Comparison of ENCODE assay signal across 1 cellular context in the genomic region with DNA sequence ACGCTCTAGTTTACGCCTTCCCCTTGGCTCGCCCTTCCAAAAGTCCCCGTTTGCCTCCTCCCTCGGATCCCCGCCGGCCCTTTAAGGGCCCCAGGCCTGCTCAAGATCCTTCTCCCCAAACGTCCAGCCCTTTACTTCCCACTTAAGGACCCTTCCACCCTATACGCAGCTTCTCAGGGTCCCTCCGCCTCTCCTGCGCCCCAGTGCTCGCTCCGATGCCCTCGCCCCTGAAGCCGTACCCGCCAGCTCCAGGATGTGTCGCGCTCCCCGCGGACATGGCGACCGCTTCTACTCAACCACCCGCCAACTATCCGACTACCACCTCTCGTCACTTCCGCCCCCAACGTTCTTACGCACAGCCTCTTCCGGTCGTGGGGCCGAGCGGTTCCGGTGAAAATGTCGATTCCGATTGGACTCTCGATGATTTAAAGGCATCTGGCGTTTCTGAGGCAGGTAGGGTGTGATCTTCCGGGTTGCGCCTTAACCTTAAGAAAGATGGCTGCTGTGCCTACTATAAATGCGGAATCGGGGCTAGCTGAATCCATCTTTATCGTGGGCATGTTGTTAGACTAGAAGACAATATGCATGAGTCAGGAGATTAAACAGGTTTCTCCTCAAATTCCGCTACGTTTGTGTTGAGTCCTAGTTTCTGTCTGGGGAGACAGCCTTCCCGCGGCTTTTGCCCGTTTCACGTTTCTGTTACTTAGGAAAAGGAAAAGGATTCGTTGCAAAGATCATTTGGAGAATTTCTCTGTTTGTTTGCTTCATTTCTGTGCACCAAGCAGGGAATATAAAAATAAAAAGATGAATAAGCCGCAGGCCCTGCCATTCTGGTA.
A peak's percentile ranks its signal among the peaks of the same experiment; 100 is the strongest.
TF ChIP-seq lines count a peak whose summit lies in the region.

A gene (minus strand): TSS at position 317 of the 836 bp plus-strand sequence. CDS start 40 bp downstream, at position 277.

TF ChIP-seq in GM12878, 131 proteins besides CTCF, POLR2A, EP300 and RAD21 (continued from another document and continues in another):
- TF ChIP-seq, protein P1, sequence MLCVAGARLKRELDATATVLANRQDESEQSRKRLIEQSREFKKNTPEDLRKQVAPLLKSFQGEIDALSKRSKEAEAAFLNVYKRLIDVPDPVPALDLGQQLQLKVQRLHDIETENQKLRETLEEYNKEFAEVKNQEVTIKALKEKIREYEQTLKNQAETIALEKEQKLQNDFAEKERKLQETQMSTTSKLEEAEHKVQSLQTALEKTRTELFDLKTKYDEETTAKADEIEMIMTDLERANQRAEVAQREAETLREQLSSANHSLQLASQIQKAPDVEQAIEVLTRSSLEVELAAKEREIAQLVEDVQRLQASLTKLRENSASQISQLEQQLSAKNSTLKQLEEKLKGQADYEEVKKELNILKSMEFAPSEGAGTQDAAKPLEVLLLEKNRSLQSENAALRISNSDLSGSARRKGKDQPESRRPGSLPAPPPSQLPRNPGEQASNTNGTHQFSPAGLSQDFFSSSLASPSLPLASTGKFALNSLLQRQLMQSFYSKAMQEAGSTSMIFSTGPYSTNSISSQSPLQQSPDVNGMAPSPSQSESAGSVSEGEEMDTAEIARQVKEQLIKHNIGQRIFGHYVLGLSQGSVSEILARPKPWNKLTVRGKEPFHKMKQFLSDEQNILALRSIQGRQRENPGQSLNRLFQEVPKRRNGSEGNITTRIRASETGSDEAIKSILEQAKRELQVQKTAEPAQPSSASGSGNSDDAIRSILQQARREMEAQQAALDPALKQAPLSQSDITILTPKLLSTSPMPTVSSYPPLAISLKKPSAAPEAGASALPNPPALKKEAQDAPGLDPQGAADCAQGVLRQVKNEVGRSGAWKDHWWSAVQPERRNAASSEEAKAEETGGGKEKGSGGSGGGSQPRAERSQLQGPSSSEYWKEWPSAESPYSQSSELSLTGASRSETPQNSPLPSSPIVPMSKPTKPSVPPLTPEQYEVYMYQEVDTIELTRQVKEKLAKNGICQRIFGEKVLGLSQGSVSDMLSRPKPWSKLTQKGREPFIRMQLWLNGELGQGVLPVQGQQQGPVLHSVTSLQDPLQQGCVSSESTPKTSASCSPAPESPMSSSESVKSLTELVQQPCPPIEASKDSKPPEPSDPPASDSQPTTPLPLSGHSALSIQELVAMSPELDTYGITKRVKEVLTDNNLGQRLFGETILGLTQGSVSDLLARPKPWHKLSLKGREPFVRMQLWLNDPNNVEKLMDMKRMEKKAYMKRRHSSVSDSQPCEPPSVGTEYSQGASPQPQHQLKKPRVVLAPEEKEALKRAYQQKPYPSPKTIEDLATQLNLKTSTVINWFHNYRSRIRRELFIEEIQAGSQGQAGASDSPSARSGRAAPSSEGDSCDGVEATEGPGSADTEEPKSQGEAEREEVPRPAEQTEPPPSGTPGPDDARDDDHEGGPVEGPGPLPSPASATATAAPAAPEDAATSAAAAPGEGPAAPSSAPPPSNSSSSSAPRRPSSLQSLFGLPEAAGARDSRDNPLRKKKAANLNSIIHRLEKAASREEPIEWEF (IDR thresholded peaks at IDR 0.05; ENCODE audit: insufficient replicate concordance, low read depth, low read length) = peak; percentile 34
- TF ChIP-seq, protein P2, sequence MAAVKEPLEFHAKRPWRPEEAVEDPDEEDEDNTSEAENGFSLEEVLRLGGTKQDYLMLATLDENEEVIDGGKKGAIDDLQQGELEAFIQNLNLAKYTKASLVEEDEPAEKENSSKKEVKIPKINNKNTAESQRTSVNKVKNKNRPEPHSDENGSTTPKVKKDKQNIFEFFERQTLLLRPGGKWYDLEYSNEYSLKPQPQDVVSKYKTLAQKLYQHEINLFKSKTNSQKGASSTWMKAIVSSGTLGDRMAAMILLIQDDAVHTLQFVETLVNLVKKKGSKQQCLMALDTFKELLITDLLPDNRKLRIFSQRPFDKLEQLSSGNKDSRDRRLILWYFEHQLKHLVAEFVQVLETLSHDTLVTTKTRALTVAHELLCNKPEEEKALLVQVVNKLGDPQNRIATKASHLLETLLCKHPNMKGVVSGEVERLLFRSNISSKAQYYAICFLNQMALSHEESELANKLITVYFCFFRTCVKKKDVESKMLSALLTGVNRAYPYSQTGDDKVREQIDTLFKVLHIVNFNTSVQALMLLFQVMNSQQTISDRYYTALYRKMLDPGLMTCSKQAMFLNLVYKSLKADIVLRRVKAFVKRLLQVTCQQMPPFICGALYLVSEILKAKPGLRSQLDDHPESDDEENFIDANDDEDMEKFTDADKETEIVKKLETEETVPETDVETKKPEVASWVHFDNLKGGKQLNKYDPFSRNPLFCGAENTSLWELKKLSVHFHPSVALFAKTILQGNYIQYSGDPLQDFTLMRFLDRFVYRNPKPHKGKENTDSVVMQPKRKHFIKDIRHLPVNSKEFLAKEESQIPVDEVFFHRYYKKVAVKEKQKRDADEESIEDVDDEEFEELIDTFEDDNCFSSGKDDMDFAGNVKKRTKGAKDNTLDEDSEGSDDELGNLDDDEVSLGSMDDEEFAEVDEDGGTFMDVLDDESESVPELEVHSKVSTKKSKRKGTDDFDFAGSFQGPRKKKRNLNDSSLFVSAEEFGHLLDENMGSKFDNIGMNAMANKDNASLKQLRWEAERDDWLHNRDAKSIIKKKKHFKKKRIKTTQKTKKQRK (IDR thresholded peaks at IDR 0.05; ENCODE audit: low read depth, low read length) = peak; percentile 70
- TF ChIP-seq SIX5 (IDR thresholded peaks at IDR 0.05; ENCODE audit: low read depth, low read length, severe bottlenecking) = peak; percentile 71
- TF ChIP-seq SP1 (IDR thresholded peaks at IDR 0.05; ENCODE audit: low read depth, low read length) = peak; percentile 56
- no peak; the same call in 1 of the 2 replicates for TF ChIP-seq ASH2L (IDR thresholded peaks at IDR 0.05; ENCODE audit: borderline replicate concordance, low read depth)
- TF ChIP-seq PML (IDR thresholded peaks at IDR 0.05; ENCODE audit: low read length) = peak; percentile 96
- TF ChIP-seq, protein P3, sequence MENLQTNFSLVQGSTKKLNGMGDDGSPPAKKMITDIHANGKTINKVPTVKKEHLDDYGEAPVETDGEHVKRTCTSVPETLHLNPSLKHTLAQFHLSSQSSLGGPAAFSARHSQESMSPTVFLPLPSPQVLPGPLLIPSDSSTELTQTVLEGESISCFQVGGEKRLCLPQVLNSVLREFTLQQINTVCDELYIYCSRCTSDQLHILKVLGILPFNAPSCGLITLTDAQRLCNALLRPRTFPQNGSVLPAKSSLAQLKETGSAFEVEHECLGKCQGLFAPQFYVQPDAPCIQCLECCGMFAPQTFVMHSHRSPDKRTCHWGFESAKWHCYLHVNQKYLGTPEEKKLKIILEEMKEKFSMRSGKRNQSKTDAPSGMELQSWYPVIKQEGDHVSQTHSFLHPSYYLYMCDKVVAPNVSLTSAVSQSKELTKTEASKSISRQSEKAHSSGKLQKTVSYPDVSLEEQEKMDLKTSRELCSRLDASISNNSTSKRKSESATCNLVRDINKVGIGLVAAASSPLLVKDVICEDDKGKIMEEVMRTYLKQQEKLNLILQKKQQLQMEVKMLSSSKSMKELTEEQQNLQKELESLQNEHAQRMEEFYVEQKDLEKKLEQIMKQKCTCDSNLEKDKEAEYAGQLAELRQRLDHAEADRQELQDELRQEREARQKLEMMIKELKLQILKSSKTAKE (IDR thresholded peaks at IDR 0.05; ENCODE audit: low read depth, poor library complexity, severe bottlenecking) = peak; percentile 41
- TF ChIP-seq BACH1 (IDR thresholded peaks at IDR 0.05; ENCODE audit: borderline replicate concordance) = peak; percentile 78
- 0 out of 4 replicates have a peak, but pooled peaks of 1 of the 2 experiments have one; percentile 36 for TF ChIP-seq SRF (IDR thresholded peaks at IDR 0.05; ENCODE audit: low read depth in 2 of 2, low read length in 2 of 2)
- TF ChIP-seq, protein P4, sequence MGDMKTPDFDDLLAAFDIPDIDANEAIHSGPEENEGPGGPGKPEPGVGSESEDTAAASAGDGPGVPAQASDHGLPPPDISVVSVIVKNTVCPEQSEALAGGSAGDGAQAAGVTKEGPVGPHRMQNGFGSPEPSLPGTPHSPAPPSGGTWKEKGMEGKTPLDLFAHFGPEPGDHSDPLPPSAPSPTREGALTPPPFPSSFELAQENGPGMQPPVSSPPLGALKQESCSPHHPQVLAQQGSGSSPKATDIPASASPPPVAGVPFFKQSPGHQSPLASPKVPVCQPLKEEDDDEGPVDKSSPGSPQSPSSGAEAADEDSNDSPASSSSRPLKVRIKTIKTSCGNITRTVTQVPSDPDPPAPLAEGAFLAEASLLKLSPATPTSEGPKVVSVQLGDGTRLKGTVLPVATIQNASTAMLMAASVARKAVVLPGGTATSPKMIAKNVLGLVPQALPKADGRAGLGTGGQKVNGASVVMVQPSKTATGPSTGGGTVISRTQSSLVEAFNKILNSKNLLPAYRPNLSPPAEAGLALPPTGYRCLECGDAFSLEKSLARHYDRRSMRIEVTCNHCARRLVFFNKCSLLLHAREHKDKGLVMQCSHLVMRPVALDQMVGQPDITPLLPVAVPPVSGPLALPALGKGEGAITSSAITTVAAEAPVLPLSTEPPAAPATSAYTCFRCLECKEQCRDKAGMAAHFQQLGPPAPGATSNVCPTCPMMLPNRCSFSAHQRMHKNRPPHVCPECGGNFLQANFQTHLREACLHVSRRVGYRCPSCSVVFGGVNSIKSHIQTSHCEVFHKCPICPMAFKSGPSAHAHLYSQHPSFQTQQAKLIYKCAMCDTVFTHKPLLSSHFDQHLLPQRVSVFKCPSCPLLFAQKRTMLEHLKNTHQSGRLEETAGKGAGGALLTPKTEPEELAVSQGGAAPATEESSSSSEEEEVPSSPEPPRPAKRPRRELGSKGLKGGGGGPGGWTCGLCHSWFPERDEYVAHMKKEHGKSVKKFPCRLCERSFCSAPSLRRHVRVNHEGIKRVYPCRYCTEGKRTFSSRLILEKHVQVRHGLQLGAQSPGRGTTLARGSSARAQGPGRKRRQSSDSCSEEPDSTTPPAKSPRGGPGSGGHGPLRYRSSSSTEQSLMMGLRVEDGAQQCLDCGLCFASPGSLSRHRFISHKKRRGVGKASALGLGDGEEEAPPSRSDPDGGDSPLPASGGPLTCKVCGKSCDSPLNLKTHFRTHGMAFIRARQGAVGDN (IDR thresholded peaks at IDR 0.05) = peak; percentile 41
- TF ChIP-seq ZNF384 (IDR thresholded peaks at IDR 0.05; ENCODE audit: borderline replicate concordance, low read depth, low read length) = no peak
- peak; percentile 64; the same call in 2 of the 3 replicates for TF ChIP-seq POU2F2 (IDR thresholded peaks at IDR 0.05; ENCODE audit: borderline replicate concordance, low read depth, low read length)
- TF ChIP-seq IKZF2 (IDR thresholded peaks at IDR 0.05) = no peak
- TF ChIP-seq, protein P5, sequence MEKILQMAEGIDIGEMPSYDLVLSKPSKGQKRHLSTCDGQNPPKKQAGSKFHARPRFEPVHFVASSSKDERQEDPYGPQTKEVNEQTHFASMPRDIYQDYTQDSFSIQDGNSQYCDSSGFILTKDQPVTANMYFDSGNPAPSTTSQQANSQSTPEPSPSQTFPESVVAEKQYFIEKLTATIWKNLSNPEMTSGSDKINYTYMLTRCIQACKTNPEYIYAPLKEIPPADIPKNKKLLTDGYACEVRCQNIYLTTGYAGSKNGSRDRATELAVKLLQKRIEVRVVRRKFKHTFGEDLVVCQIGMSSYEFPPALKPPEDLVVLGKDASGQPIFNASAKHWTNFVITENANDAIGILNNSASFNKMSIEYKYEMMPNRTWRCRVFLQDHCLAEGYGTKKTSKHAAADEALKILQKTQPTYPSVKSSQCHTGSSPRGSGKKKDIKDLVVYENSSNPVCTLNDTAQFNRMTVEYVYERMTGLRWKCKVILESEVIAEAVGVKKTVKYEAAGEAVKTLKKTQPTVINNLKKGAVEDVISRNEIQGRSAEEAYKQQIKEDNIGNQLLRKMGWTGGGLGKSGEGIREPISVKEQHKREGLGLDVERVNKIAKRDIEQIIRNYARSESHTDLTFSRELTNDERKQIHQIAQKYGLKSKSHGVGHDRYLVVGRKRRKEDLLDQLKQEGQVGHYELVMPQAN (conservative IDR thresholded peaks at IDR 0.05) = peak; percentile 80
- peak; percentile 55; the same call in 1 of the 2 replicates for TF ChIP-seq CBFB (IDR thresholded peaks at IDR 0.05; ENCODE audit: low read depth)
- no peak for TF ChIP-seq ZNF24 (IDR thresholded peaks at IDR 0.05)
- no peak for TF ChIP-seq BMI1 (IDR thresholded peaks at IDR 0.05; ENCODE audit: borderline replicate concordance)
- TF ChIP-seq, protein P6, sequence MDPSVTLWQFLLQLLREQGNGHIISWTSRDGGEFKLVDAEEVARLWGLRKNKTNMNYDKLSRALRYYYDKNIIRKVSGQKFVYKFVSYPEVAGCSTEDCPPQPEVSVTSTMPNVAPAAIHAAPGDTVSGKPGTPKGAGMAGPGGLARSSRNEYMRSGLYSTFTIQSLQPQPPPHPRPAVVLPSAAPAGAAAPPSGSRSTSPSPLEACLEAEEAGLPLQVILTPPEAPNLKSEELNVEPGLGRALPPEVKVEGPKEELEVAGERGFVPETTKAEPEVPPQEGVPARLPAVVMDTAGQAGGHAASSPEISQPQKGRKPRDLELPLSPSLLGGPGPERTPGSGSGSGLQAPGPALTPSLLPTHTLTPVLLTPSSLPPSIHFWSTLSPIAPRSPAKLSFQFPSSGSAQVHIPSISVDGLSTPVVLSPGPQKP (IDR thresholded peaks at IDR 0.05; ENCODE audit: low read depth, low read length) = peak; percentile 76
- peak; percentile 94 for TF ChIP-seq CREB1 (IDR thresholded peaks at IDR 0.05; ENCODE audit: low read depth)
- TF ChIP-seq SIN3A (IDR thresholded peaks at IDR 0.05; ENCODE audit: low read depth, low read length) = peak; percentile 33; the same call in 1 of the 2 replicates
- TF ChIP-seq TAF1 (IDR thresholded peaks at IDR 0.05; ENCODE audit: borderline replicate concordance, low read depth, low read length) = peak; percentile 94
- no peak for TF ChIP-seq SMAD1 (IDR thresholded peaks at IDR 0.05; ENCODE audit: low read depth, partially characterized antibody)
- TF ChIP-seq LARP7 (IDR thresholded peaks at IDR 0.05) = peak; percentile 56; the same call in 1 of the 2 replicates
- TF ChIP-seq SMAD5 (IDR thresholded peaks at IDR 0.05; ENCODE audit: low read depth) = peak; percentile 96
- peak; percentile 71; the same call in 1 of the 2 replicates for TF ChIP-seq RB1 (IDR thresholded peaks at IDR 0.05; ENCODE audit: borderline replicate concordance)
- TF ChIP-seq, protein P7, sequence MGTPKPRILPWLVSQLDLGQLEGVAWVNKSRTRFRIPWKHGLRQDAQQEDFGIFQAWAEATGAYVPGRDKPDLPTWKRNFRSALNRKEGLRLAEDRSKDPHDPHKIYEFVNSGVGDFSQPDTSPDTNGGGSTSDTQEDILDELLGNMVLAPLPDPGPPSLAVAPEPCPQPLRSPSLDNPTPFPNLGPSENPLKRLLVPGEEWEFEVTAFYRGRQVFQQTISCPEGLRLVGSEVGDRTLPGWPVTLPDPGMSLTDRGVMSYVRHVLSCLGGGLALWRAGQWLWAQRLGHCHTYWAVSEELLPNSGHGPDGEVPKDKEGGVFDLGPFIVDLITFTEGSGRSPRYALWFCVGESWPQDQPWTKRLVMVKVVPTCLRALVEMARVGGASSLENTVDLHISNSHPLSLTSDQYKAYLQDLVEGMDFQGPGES (IDR thresholded peaks at IDR 0.05) = peak; percentile 51; the same call in 1 of the 2 replicates
- peak; percentile 89 for TF ChIP-seq IKZF1 (conservative IDR thresholded peaks at IDR 0.05)
- TF ChIP-seq ZZZ3 (IDR thresholded peaks at IDR 0.05; ENCODE audit: control insufficient read depth, insufficient read length, low read depth) = no peak
- peak; percentile 44 for TF ChIP-seq KLF5 (IDR thresholded peaks at IDR 0.05; ENCODE audit: partially characterized antibody)
- peak; percentile 94; the same call in 1 of the 2 replicates for TF ChIP-seq POLR2AphosphoS2 (IDR thresholded peaks at IDR 0.05; ENCODE audit: low read depth, low read length)
- 0 out of 2 replicates have a peak, but pooled peaks have one; percentile 21 for TF ChIP-seq ZBED1 (IDR thresholded peaks at IDR 0.05; ENCODE audit: borderline replicate concordance)
- no peak for TF ChIP-seq FOXK2 (IDR thresholded peaks at IDR 0.05)
- no peak for TF ChIP-seq CEBPB (IDR thresholded peaks at IDR 0.05; ENCODE audit: borderline replicate concordance in 1 of 2, low read depth in 2 of 2, low read length in 2 of 2)
